Comparison of ENCODE assay signal across 8 cellular contexts in genomic region chr20:33954504-33954903, GRCh38.
"Had no signal": no experiment of that assay in that cellular context is flagged by ENCODE, and none has a peak within 500 bp of the region (broad histone marks: within the 10 kb centered on the region; RNA-seq: fewer than 3 reads in every experiment).

No MANE protein-coding gene starts in this region.

- H3K4me3 ChIP-seq: GM12878 had no signal

- ATAC-seq: GM12878 had no signal

- FAIRE-seq: G401.6, GM12878, GM12891, GM12892, GM18507, GM19239 had no signal

- DNase-seq: GDM1, GF-D8 had no signal
